8 cellular contexts compared by ENCODE assay signal in the genomic region with DNA sequence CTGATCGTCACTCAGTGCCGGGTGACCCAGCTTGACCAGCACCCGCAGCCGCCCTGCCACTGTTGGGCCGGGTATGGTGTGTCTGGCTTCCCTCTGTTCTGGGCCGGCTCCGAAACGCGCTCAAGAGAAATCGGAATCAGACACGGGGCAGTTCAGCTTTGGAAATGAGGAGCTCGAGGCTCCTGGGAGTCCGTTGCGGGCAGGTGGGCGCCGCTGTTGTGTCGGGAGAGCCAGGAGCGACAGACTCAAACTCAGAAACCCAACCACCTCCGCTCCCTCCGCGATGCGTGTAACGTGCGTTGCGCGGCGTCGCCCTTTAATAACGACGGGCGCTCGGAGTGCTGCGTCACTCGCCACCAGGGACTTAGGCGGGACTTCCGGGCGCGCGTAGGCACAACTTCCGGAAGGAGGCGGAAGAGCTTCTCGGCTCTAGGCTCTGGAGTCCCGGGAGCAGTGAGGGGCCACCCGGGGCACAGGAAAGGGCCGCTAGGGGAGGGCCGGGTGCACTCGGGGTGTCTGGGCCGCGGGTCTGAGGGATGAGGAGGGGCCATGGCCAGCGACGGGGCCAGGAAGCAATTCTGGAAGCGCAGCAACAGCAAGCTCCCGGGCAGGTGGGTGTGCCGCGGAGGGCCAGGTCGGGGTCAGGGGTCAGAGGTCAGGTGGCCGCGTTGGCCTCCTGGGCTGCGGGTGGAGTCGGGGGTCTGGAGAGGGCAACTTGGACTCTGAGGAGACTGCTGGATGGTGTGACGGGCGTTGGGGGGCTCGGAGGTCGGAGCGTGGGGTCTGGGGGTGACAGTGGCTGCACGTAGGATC. TPM values are rescaled to one million over a fixed set of nuclear protein-coding genes. Genes with fewer than 3 reads are reported as not detected.
DNase-seq lines count a peak whose midpoint lies in the region; ATAC-seq and TF ChIP-seq lines count a peak whose summit lies in the region.

A gene with protein sequence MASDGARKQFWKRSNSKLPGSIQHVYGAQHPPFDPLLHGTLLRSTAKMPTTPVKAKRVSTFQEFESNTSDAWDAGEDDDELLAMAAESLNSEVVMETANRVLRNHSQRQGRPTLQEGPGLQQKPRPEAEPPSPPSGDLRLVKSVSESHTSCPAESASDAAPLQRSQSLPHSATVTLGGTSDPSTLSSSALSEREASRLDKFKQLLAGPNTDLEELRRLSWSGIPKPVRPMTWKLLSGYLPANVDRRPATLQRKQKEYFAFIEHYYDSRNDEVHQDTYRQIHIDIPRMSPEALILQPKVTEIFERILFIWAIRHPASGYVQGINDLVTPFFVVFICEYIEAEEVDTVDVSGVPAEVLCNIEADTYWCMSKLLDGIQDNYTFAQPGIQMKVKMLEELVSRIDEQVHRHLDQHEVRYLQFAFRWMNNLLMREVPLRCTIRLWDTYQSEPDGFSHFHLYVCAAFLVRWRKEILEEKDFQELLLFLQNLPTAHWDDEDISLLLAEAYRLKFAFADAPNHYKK (plus strand): TSS at position 413 of the 813 bp plus-strand sequence. CDS start 137 bp downstream, at position 550.

- H3K27ac ChIP-seq in duodenal mucosa (ENCODE audit: low read depth, low read length) = peak within 1 kb of the TSS; percentile 89
- peak within 1 kb of the TSS; percentile 85 to 98 (median 90) for H3K27ac ChIP-seq in right lobe of liver

- WGBS in right lobe of liver (ENCODE audit: insufficient coverage, low coverage, low lambda C conversion rate, missing lambda C conversion rate) = 4% methylated on average over 16 of the region's 66 CpGs

- peak; percentile 98 for TF ChIP-seq POLR2A in right lobe of liver (IDR thresholded peaks at IDR 0.05)

- peak in 1 of 4 donors; percentile 30 for TF ChIP-seq CTCF in right lobe of liver (IDR thresholded peaks at IDR 0.05)

- peaks cover 28% of the 10 kb centered on the region for H3K36me3 Mint-ChIP-seq in activated CD4-positive, alpha-beta memory T cell treated with anti-CD3 and anti-CD28 coated beads, Interleukin-2, amount 10 ng/mL, durations not matched to agents 7 days and 5 days (ENCODE audit: low read depth)

- H3K27me3 Mint-ChIP-seq in activated CD4-positive, alpha-beta memory T cell treated with anti-CD3 and anti-CD28 coated beads, Interleukin-2, amount 10 ng/mL, durations not matched to agents 7 days and 5 days = no peaks in the 10 kb centered on the region

- peak within 1 kb of the TSS; percentile 98 for H3K4me3 Mint-ChIP-seq in activated CD4-positive, alpha-beta memory T cell treated with anti-CD3 and anti-CD28 coated beads, Interleukin-2, amount 10 ng/mL, durations not matched to agents 7 days and 5 days

- H3K9ac ChIP-seq in duodenal mucosa (ENCODE audit: low read depth in 1 of 2, low read length in 2 of 2) = peak within 1 kb of the TSS; percentile 91 to 98

- H3K27ac Mint-ChIP-seq in activated CD4-positive, alpha-beta memory T cell treated with anti-CD3 and anti-CD28 coated beads, Interleukin-2, amount 10 ng/mL, durations not matched to agents 7 days and 5 days = peak within 1 kb of the TSS; percentile 92

- peaks cover 58% of the 10 kb centered on the region for H3K4me1 Mint-ChIP-seq in activated CD4-positive, alpha-beta memory T cell treated with anti-CD3 and anti-CD28 coated beads, Interleukin-2, amount 10 ng/mL, durations not matched to agents 7 days and 5 days

- POLR2A ChIA-PET in activated CD4-positive, alpha-beta memory T cell treated with anti-CD3 and anti-CD28 coated beads, Interleukin-2, amount 10 ng/mL, durations not matched to agents 7 days and 5 days (lab: Charles Lee) = interaction anchor here (0.5 to 4.3 kb wide), 23 partner anchors 9 to 1166 kb away, joined by 3 to 75 read pairs (median 5); a partner anchor contains a TSS

- no peaks in the 10 kb centered on the region for H3K9me3 ChIP-seq in duodenal mucosa (ENCODE audit: control insufficient read depth in 1 of 2, low read length in 2 of 2)
- H3K9me3 ChIP-seq in right lobe of liver = no peaks in the 10 kb centered on the region

- H3K27me3 ChIP-seq in duodenal mucosa (ENCODE audit: control insufficient read depth in 1 of 2, insufficient read depth in 2 of 2, low read length in 2 of 2) = no peaks in the 10 kb centered on the region
- H3K27me3 ChIP-seq in right lobe of liver = no peaks in the 10 kb centered on the region

- H3K4me3 ChIP-seq in duodenal mucosa (ENCODE audit: low read depth in 1 of 2, low read length in 2 of 2) = peak within 1 kb of the TSS; percentile 96 to 98
- H3K4me3 ChIP-seq in right lobe of liver = peak within 1 kb of the TSS; percentile 80 to 96 (median 84)

- intact Hi-C loops in right lobe of liver (cut with DNase I) = no loop called here

- H3K4me1 ChIP-seq in duodenal mucosa (ENCODE audit: control insufficient read depth in 1 of 2, insufficient read depth in 2 of 2, low read length in 2 of 2) = peaks cover 38 to 50% of the 10 kb centered on the region in 2 donors
- peaks cover 0 to 41% (median 20%) of the 10 kb centered on the region in 4 donors for H3K4me1 ChIP-seq in right lobe of liver

- peak; percentile 70 for ATAC-seq in GM19372 (IDR thresholded peaks at IDR 0.05; ENCODE audit: low read depth, unreplicated experiment)
- ATAC-seq in HG03565 (IDR thresholded peaks at IDR 0.05; ENCODE audit: unreplicated experiment) = peak; percentile 61
- peak; percentile 87 to 91 (median 90) for ATAC-seq in right lobe of liver

- H3K9me3 Mint-ChIP-seq in activated CD4-positive, alpha-beta memory T cell treated with anti-CD3 and anti-CD28 coated beads, Interleukin-2, amount 10 ng/mL, durations not matched to agents 7 days and 5 days = no peaks in the 10 kb centered on the region

- peaks cover 0 to 6% of the 10 kb centered on the region in 2 donors for H3K36me3 ChIP-seq in duodenal mucosa (ENCODE audit: control insufficient read depth in 1 of 2, insufficient read depth in 2 of 2, low read length in 2 of 2)
- H3K36me3 ChIP-seq in right lobe of liver = no peaks in the 10 kb centered on the region

- CTCF ChIA-PET in activated CD4-positive, alpha-beta memory T cell treated with anti-CD3 and anti-CD28 coated beads, Interleukin-2, amount 10 ng/mL, durations not matched to agents 7 days and 5 days (lab: Charles Lee) = interaction anchor here (0.7 to 9.7 kb wide), 9 partner anchors 12 to 199 kb away, joined by 3 to 178 read pairs (median 4); a partner anchor contains a TSS

- DNase-seq in C1 segment of cervical spinal cord (lab: John Stamatoyannopoulos, UW) = peak; percentile 52 to 93 (median 90)
- DNase-seq in NCI-H82 treated with DMSO at 0.1 percent for 48 hours (lab: John Stamatoyannopoulos, UW; ENCODE audit: unreplicated experiment) = peak; percentile 69
- DNase-seq in activated CD4-positive, alpha-beta memory T cell treated with anti-CD3 and anti-CD28 coated beads, Interleukin-2, amount 10 ng/mL, durations not matched to agents 7 days and 5 days = peak; percentile 95
- peak; percentile 95 to 96 (median 95) for DNase-seq in right lobe of liver
- DNase-seq in stimulated activated CD4-positive, alpha-beta T cell treated with anti-CD3 and anti-CD28 coated beads, Interleukin-4, amount 100 ng/mL, for 24 hours = peak; percentile 96

RNA-seq across cellular contexts. Expression of the gene that starts here (rescaled TPM):
- total RNA-seq in activated CD4-positive, alpha-beta memory T cell treated with anti-CD3 and anti-CD28 coated beads, Interleukin-2, amount 10 ng/mL, durations not matched to agents 7 days and 5 days = 10 to 100 TPM; 38.5 to 41.0 TPM
- total RNA-seq in right lobe of liver = 10 to 100 TPM; 10.9 to 18.1 (median 14.0) TPM

Comparison
In these comparisons a context has a peak if more than half of its experiments do, and no peak if none do; other contexts are left out.
1. Peak in every context shown above with its lines: DNase-seq, ATAC-seq, H3K4me3 ChIP-seq and H3K27ac ChIP-seq.